In genomic region chr6:3063733-3064700, GRCh38 we compare ENCODE assay signal across 1 cellular context.
TF ChIP-seq lines count a peak whose summit lies in the region.

No MANE protein-coding gene starts in this region.

TF ChIP-seq in GM12878, 131 proteins besides CTCF, POLR2A, EP300 and RAD21 (continued from another document):
- TF ChIP-seq ZBTB33 (IDR thresholded peaks at IDR 0.05) = no peak
- TF ChIP-seq ZBTB11 (CRISPR knock-in tag; IDR thresholded peaks at IDR 0.05) = no peak
- TF ChIP-seq ZBED1 (IDR thresholded peaks at IDR 0.05; ENCODE audit: borderline replicate concordance) = no peak
- no peak for TF ChIP-seq ZZZ3 (IDR thresholded peaks at IDR 0.05; ENCODE audit: control insufficient read depth, insufficient read length, low read depth)
- peak; percentile 42; the same call in 1 of the 2 replicates for TF ChIP-seq LARP7 (IDR thresholded peaks at IDR 0.05)
- TF ChIP-seq RUNX3 (IDR thresholded peaks at IDR 0.05; ENCODE audit: low read length) = no peak
- no peak for TF ChIP-seq SMAD5 (IDR thresholded peaks at IDR 0.05; ENCODE audit: low read depth)
- TF ChIP-seq NKRF (conservative IDR thresholded peaks at IDR 0.05) = 0 out of 2 replicates have a peak, but pooled peaks have one; percentile 27
- TF ChIP-seq USF2 (IDR thresholded peaks at IDR 0.05; ENCODE audit: borderline replicate concordance, low read depth, low read length) = no peak
- TF ChIP-seq JUNB (IDR thresholded peaks at IDR 0.05) = no peak
- no peak for TF ChIP-seq STAT3 (IDR thresholded peaks at IDR 0.05; ENCODE audit: low read depth, low read length)
- 0 out of 2 replicates have a peak, but pooled peaks have one; percentile 13 for TF ChIP-seq CREM (IDR thresholded peaks at IDR 0.05; ENCODE audit: low read depth)
- TF ChIP-seq NR2C1 (IDR thresholded peaks at IDR 0.05) = no peak
- 0 out of 4 replicates have a peak, but pooled peaks of 1 of the 2 experiments have one; percentile 51 for TF ChIP-seq BHLHE40 (IDR thresholded peaks at IDR 0.05; ENCODE audit: borderline replicate concordance in 1 of 2, low read depth in 2 of 2, low read length in 1 of 2)
- no peak for TF ChIP-seq ATF2 (IDR thresholded peaks at IDR 0.05; ENCODE audit: low read length)
- TF ChIP-seq DPF2 (IDR thresholded peaks at IDR 0.05) = peak; percentile 83
- TF ChIP-seq SKIL (IDR thresholded peaks at IDR 0.05; ENCODE audit: low read depth, poor library complexity, severe bottlenecking) = no peak
- no peak; the same call in 1 of the 2 replicates for TF ChIP-seq POLR2AphosphoS2 (IDR thresholded peaks at IDR 0.05; ENCODE audit: low read depth, low read length)
- no peak for TF ChIP-seq NR2C2 (IDR thresholded peaks at IDR 0.05; ENCODE audit: borderline replicate concordance, control insufficient read depth, insufficient read length, low read depth)
- no peak for TF ChIP-seq FOXM1 (IDR thresholded peaks at IDR 0.05; ENCODE audit: low read depth, low read length)
- peak; percentile 86 for TF ChIP-seq PKNOX1 (IDR thresholded peaks at IDR 0.05)
- TF ChIP-seq BCL11A (IDR thresholded peaks at IDR 0.05; ENCODE audit: low read depth, low read length) = no peak
- TF ChIP-seq ETV6 (conservative IDR thresholded peaks at IDR 0.05 in 1 of 2, IDR thresholded peaks at IDR 0.05 in 1 of 2; ENCODE audit: borderline replicate concordance in 1 of 2, low read depth in 1 of 2) = no peak
- no peak for TF ChIP-seq PAX8 (IDR thresholded peaks at IDR 0.05)
- TF ChIP-seq RB1 (IDR thresholded peaks at IDR 0.05; ENCODE audit: borderline replicate concordance) = 0 out of 2 replicates have a peak, but pooled peaks have one; percentile 50
- no peak for TF ChIP-seq ESRRA (IDR thresholded peaks at IDR 0.05; ENCODE audit: low read length)
- 0 out of 3 replicates have a peak, but pooled peaks have one; percentile 14 for TF ChIP-seq POU2F2 (IDR thresholded peaks at IDR 0.05; ENCODE audit: borderline replicate concordance, low read depth, low read length)
- TF ChIP-seq IKZF1 (conservative IDR thresholded peaks at IDR 0.05) = peak; percentile 72
- TF ChIP-seq NR2F1 (conservative IDR thresholded peaks at IDR 0.05) = peak; percentile 50
- 0 out of 2 replicates have a peak, but pooled peaks have one; percentile 77 for TF ChIP-seq BACH1 (IDR thresholded peaks at IDR 0.05; ENCODE audit: borderline replicate concordance)
- peak; percentile 86 for TF ChIP-seq HDAC6 (IDR thresholded peaks at IDR 0.05; ENCODE audit: unreplicated experiment)
- TF ChIP-seq IRF4 (IDR thresholded peaks at IDR 0.05; ENCODE audit: low read depth, low read length) = no peak
- no peak for TF ChIP-seq SMC3 (IDR thresholded peaks at IDR 0.05; ENCODE audit: borderline replicate concordance, low read length)
